ENCODE assay signal across 8 cellular contexts in genomic region chr12:24997970-24998582, GRCh38. TPM values are rescaled to one million over a fixed set of nuclear protein-coding genes. Genes with fewer than 3 reads are reported as not detected.
DNase-seq lines count a peak whose midpoint lies in the region; ATAC-seq and TF ChIP-seq lines count a peak whose summit lies in the region.

No MANE protein-coding gene starts in this region.

- no peak overlapping the region for H3K4me3 Mint-ChIP-seq in CD14-positive monocyte

- H3K36me3 Mint-ChIP-seq in CD14-positive monocyte: no peaks in the 10 kb centered on the region

- peaks cover 0 to 3% (median 0%) of the 10 kb centered on the region in 3 donors for H3K27me3 Mint-ChIP-seq in CD14-positive monocyte (ENCODE audit: low read depth in 3 of 3)

- H3K36me3 ChIP-seq in GM06990 (ENCODE audit: control insufficient read depth, insufficient read depth, low read length): no peaks in the 10 kb centered on the region

- no peak for TF ChIP-seq CTCF in GM06990 (IDR thresholded peaks at IDR 0.05; ENCODE audit: insufficient read depth, low read length, poor library complexity, severe bottlenecking)
- TF ChIP-seq CTCF in coronary artery (IDR thresholded peaks at IDR 0.05): no peak
- TF ChIP-seq CTCF in CD14-positive monocyte (IDR thresholded peaks at IDR 0.05): no peak

- no peak overlapping the region for H3K27ac Mint-ChIP-seq in CD14-positive monocyte

- intact Hi-C loops in CD14-positive monocyte (cut with micrococcal nuclease): loop anchor here (5.0 to 10.0 kb wide), 2 partner anchors 77 to 134 kb away; no protein-coding TSS in a partner anchor

- no peaks in the 10 kb centered on the region for H3K27me3 ChIP-seq in GM06990 (replicated peaks; ENCODE audit: control insufficient read depth, insufficient read depth, low read length)

- ATAC-seq in GM21423 (IDR thresholded peaks at IDR 0.05; ENCODE audit: unreplicated experiment) (peak; percentile 76), HG03565 (IDR thresholded peaks at IDR 0.05; ENCODE audit: unreplicated experiment) (peak; percentile 81)
- peak; percentile 71 for ATAC-seq in stimulated activated naive CD8-positive, alpha-beta T cell treated with anti-CD3 and anti-CD28 coated beads, Interleukin-15, Interleukin-2, amounts not matched to agents 100 U/mL and 50 U/mL, for 24 hours

- H3K27ac ChIP-seq in coronary artery: peak overlapping the region in 1 of 2 donors; percentile 21

- peak overlapping the region; percentile 45 for H3K4me3 ChIP-seq in GM06990 (replicated peaks; ENCODE audit: low read depth, low read length)
- peak overlapping the region; percentile 26 for H3K4me3 ChIP-seq in coronary artery

- H3K4me1 Mint-ChIP-seq in CD14-positive monocyte: peaks cover 6% of the 10 kb centered on the region

- peak; percentile 85 for DNase-seq in GM06990 (ENCODE audit: extremely low read depth, insufficient read length)
- DNase-seq in coronary artery (ENCODE audit: low spot score): no peak
- DNase-seq in stimulated activated naive CD8-positive, alpha-beta T cell treated with anti-CD3 and anti-CD28 coated beads, Interleukin-15, Interleukin-2, amounts not matched to agents 100 U/mL and 50 U/mL, for 24 hours: no peak
- DNase-seq in CD14-positive monocyte (ENCODE audit: low spot score): no peak
- DNase-seq in activated gamma-delta T cell (lab: John Stamatoyannopoulos, UW): no peak
- DNase-seq in ecto neural progenitor cell (ENCODE audit: low spot score): no peak

- no peaks in the 10 kb centered on the region for H3K9me3 Mint-ChIP-seq in CD14-positive monocyte

RNA-seq across cellular contexts. Expression of gene BCAT1, which starts 49.2 kb away (rescaled TPM):
- 10 to 100 TPM; 15.2 to 16.9 TPM for polyA plus RNA-seq in CD14-positive monocyte
